Comparison of ENCODE assay signal across 8 cellular contexts in the genomic region with DNA sequence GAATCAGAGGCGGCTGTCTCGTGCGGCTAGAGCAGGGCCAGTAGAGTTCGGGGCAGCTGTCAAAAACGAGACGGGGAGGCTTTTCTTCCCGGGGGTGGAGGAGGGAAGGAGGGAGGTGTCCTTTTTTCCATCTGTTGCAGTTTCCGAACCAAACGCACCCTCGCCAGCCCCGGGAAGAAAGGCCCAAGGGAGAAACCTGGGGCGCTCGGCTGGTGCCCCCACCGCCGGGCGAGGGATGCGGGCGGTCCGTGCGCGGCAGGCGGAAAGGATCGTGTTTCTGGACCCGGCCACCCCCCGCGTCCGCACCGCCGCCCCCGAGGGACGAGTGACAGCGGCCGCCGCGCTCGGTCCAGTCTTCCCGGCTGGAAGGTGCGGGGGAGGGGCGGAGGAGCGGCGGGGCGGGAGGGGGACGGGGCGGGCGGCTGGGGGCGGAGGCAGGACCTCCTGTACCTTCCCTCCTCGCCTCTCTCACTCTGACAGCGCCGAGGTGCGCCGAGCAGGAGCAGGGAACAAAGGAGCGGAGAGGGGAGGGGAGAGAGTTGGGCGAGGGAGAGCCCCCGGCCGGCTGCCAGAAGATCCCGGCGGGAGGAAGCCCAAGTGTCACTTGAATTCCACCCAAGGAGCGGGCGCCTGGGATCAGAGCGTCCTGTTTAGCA. TPM values are rescaled to one million over a fixed set of nuclear protein-coding genes. Genes with fewer than 3 reads are reported as not detected.
DNase-seq lines count a peak whose midpoint lies in the region; ATAC-seq and TF ChIP-seq lines count a peak whose summit lies in the region.

A gene (plus strand): TSS at position 471 of the 656 bp plus-strand sequence. CDS start 318 bp downstream, outside the sequence.

- intact Hi-C loops in MCF 10A (cut with micrococcal nuclease) (loop anchor here (1.0 to 5.0 kb wide), 2 partner anchors 83 to 173 kb away; no protein-coding TSS in a partner anchor), sciatic nerve (cut with DNase I) (loop anchor here (5.0 to 10.0 kb wide), 3 partner anchors 147 to 215 kb away; no protein-coding TSS in a partner anchor)

- no TSS peak for BruUV-seq in MCF 10A (replicated peaks; lab: Mats Ljungman, UMichigan)

- peak; percentile 95 for DNase-seq in LHCN-M2 (ENCODE audit: low read depth)
- no peak for DNase-seq in T-helper 2 cell treated with Interferon-gamma antibody and Interleukin-4, amounts not matched to agents 5 μg/mL and 100 μg/mL, for 36 hours (ENCODE audit: low spot score)
- peak; percentile 91 for DNase-seq in MCF 10A (ENCODE audit: unreplicated experiment)
- DNase-seq in sciatic nerve (ENCODE audit: low spot score) = peak; percentile 89

- no peaks in the 10 kb centered on the region for H3K27me3 Mint-ChIP-seq in T-helper 2 cell treated with Interferon-gamma antibody and Interleukin-4, amounts not matched to agents 5 μg/mL and 100 μg/mL, for 36 hours (ENCODE audit: low read depth)
- no peaks in the 10 kb centered on the region for H3K27me3 Mint-ChIP-seq in MCF 10A (ENCODE audit: insufficient read depth, unreplicated experiment)

- peak within 1 kb of the TSS; percentile 98 for H3K4me3 Mint-ChIP-seq in T-helper 2 cell treated with Interferon-gamma antibody and Interleukin-4, amounts not matched to agents 5 μg/mL and 100 μg/mL, for 36 hours
- H3K4me3 Mint-ChIP-seq in MCF 10A (ENCODE audit: unreplicated experiment) = peak within 1 kb of the TSS; percentile 95

- H3K36me3 ChIP-seq in iPS-15b (ENCODE audit: control insufficient read depth, insufficient read depth, low read length) = no peaks in the 10 kb centered on the region

- no peak for TF ChIP-seq CTCF in MCF 10A (IDR thresholded peaks at IDR 0.05; ENCODE audit: unreplicated experiment)

- CTCF ChIA-PET in MCF 10A (lab: Yijun Ruan, JAX) = interaction anchor here (1.1 kb wide), 1 partner anchor 172 kb away, joined by 3 read pairs; no protein-coding TSS in a partner anchor

- H3K4me3 ChIP-seq in GM08714 (ENCODE audit: low read length) (peak within 1 kb of the TSS; percentile 94), iPS-15b (ENCODE audit: low read depth, low read length) (peak within 1 kb of the TSS; percentile 85)

- H3K9ac ChIP-seq in iPS-15b (ENCODE audit: low read depth, low read length) = peak within 1 kb of the TSS; percentile 82

- peaks cover 9% of the 10 kb centered on the region for H3K4me1 ChIP-seq in iPS-15b (ENCODE audit: control insufficient read depth, insufficient read depth, low read length)

- H3K36me3 Mint-ChIP-seq in T-helper 2 cell treated with Interferon-gamma antibody and Interleukin-4, amounts not matched to agents 5 μg/mL and 100 μg/mL, for 36 hours (ENCODE audit: low read depth) = peaks cover 3% of the 10 kb centered on the region
- peaks cover 50% of the 10 kb centered on the region for H3K36me3 Mint-ChIP-seq in MCF 10A (ENCODE audit: insufficient read depth, unreplicated experiment)

- POLR2A ChIA-PET in MCF 10A (lab: Yijun Ruan, JAX) = interaction anchor here (0.5 to 12.0 kb wide), 38 partner anchors 8 to 461 kb away, joined by 3 to 242 read pairs (median 8); a partner anchor contains a TSS

- H3K9me3 ChIP-seq in iPS-15b (ENCODE audit: control insufficient read depth, insufficient read depth, low read length) = no peaks in the 10 kb centered on the region

- no peaks in the 10 kb centered on the region for H3K27me3 ChIP-seq in iPS-15b (ENCODE audit: control insufficient read depth, insufficient read depth, low read length)

- ATAC-seq in sciatic nerve (peak; percentile 44), GM18868 (IDR thresholded peaks at IDR 0.05; ENCODE audit: unreplicated experiment) (no peak), HG03196 (IDR thresholded peaks at IDR 0.05; ENCODE audit: unreplicated experiment) (no peak)

- H3K4me1 Mint-ChIP-seq in T-helper 2 cell treated with Interferon-gamma antibody and Interleukin-4, amounts not matched to agents 5 μg/mL and 100 μg/mL, for 36 hours (ENCODE audit: low read depth) = peaks cover 44% of the 10 kb centered on the region
- peaks cover 16% of the 10 kb centered on the region for H3K4me1 Mint-ChIP-seq in MCF 10A (ENCODE audit: insufficient read depth, unreplicated experiment)

- peak within 1 kb of the TSS; percentile 100 for H3K27ac Mint-ChIP-seq in T-helper 2 cell treated with Interferon-gamma antibody and Interleukin-4, amounts not matched to agents 5 μg/mL and 100 μg/mL, for 36 hours
- H3K27ac Mint-ChIP-seq in MCF 10A (ENCODE audit: low read depth, unreplicated experiment) = peak within 1 kb of the TSS; percentile 99

- H3K9me3 Mint-ChIP-seq in T-helper 2 cell treated with Interferon-gamma antibody and Interleukin-4, amounts not matched to agents 5 μg/mL and 100 μg/mL, for 36 hours = no peaks in the 10 kb centered on the region
- no peaks in the 10 kb centered on the region for H3K9me3 Mint-ChIP-seq in MCF 10A (ENCODE audit: unreplicated experiment)

RNA-seq across cellular contexts. Expression of the gene that starts here (rescaled TPM):
- total RNA-seq in LHCN-M2 (2014; rRNA removed) (114 and 115 TPM in 2 replicates), MCF 10A (2022) (161 and 172 TPM in 2 replicates), sciatic nerve (59.3 TPM)
- 29.3 TPM for polyA plus RNA-seq in LHCN-M2 (2012)
